8 cellular contexts compared by ENCODE assay signal in the genomic region with DNA sequence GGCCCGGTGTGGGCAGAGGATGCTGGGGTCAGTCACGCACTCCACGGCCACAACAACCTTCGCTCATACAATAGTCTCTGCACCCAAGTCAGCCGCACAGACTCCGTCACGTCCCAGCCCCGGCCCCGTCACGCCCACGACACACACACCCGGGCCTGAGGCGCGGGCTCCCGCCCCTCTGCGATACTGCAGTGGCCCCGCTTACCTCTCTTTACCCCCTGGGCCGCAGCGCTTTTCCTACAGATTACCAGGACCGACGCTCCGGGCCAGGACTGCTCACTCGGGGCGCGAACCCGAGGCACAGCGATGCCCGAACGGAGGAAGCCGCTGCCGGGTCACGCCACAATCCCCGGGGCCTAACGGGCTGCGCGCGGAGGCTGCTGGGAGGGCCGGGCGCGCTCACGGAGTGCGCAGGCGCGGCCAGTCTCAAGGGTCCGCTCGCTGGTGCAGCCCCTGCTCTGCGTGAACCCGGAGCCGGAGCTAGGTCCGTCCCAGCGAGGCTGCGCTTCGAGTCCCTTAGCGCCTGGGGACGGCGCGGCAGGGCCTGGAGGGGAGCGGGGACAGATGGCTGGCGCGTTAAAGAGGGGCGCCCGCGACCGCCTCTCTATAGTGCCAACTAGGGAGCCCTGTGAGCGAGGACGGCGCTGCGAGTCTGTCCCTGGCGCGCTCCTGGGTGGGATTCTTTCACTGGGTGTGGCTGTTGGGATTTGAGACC. TPM values are rescaled to one million over a fixed set of nuclear protein-coding genes. Genes with fewer than 3 reads are reported as not detected.
DNase-seq lines count a peak whose midpoint lies in the region; ATAC-seq, FAIRE-seq and TF ChIP-seq lines count a peak whose summit lies in the region.

A gene (minus strand): TSS at position 358 of the 715 bp plus-strand sequence. CDS start 8,855 bp downstream, outside the sequence.

- no peaks in the 10 kb centered on the region for H3K36me3 ChIP-seq in ES-I3 (ENCODE audit: insufficient read depth, low read length)
- no peaks in the 10 kb centered on the region for H3K36me3 ChIP-seq in bronchial epithelial cell (ENCODE audit: control insufficient read depth, insufficient read depth, low read length)
- peaks cover 0 to 14% (median 0%) of the 10 kb centered on the region in 6 donors for H3K36me3 ChIP-seq in spleen

- TF ChIP-seq POLR2A in spleen (IDR thresholded peaks at IDR 0.05) = peak in 1 of 3 donors; percentile 36

- ATAC-seq in HG02571 (IDR thresholded peaks at IDR 0.05; ENCODE audit: unreplicated experiment) = peak; percentile 89
- ATAC-seq in HG03460 (IDR thresholded peaks at IDR 0.05; ENCODE audit: unreplicated experiment) = no peak

- H3K27ac ChIP-seq in spleen = peak within 1 kb of the TSS; percentile 87 to 96 (median 92)

- H3K9me3 ChIP-seq in ES-I3 (ENCODE audit: control insufficient read depth, insufficient read depth, low read length) = no peaks in the 10 kb centered on the region
- peaks cover 0 to 54% (median 21%) of the 10 kb centered on the region in 8 donors for H3K9me3 ChIP-seq in spleen

- H3K27me3 ChIP-seq in bronchial epithelial cell (ENCODE audit: control insufficient read depth, insufficient read depth, low read length) (no peaks in the 10 kb centered on the region), spleen (replicated peaks in 1 of 7) (peaks cover 0 to 26% (median 10%) of the 10 kb centered on the region in 7 donors)

- H3K4me3 ChIP-seq in WI38 (ENCODE audit: low read depth, low read length) = peak within 1 kb of the TSS; percentile 72
- peak within 1 kb of the TSS; percentile 64 for H3K4me3 ChIP-seq in bronchial epithelial cell (ENCODE audit: low read depth, low read length)
- H3K4me3 ChIP-seq in spleen = peak within 1 kb of the TSS; percentile 53 to 94 (median 67)

- no peak for FAIRE-seq in bronchial epithelial cell (lab: Jason Lieb, UNC)

- peak; percentile 76 for DNase-seq in NCI-H2029 (lab: John Stamatoyannopoulos, UW)
- DNase-seq in bronchial epithelial cell (ENCODE audit: low read depth) = peak; percentile 37
- peak; percentile 82 for DNase-seq in iris pigment epithelial cell (ENCODE audit: low read depth)
- peak; percentile 94 for DNase-seq in spleen

- TF ChIP-seq CTCF in WI38 (IDR thresholded peaks at IDR 0.05; ENCODE audit: low read depth, low read length) (no peak), bronchial epithelial cell (IDR thresholded peaks at IDR 0.05; ENCODE audit: insufficient read depth, low read length, severe bottlenecking) (no peak), spleen (IDR thresholded peaks at IDR 0.05 in 8 of 11, conservative IDR thresholded peaks at IDR 0.05 in 3 of 11) (no peak)

- H3K4me1 ChIP-seq in ES-I3 (ENCODE audit: insufficient read depth, low read length) (no peaks in the 10 kb centered on the region), spleen (peaks cover 8 to 39% (median 24%) of the 10 kb centered on the region in 6 donors)

- intact Hi-C loops in spleen (cut with DNase I; ENCODE audit: low total_unique reads) = loop anchor here (5.0 kb wide), 1 partner anchor 69 kb away; a partner anchor contains a TSS

- WGBS in spleen, 5 donors = 0 to 4% (median 1%) methylated on average over 24 to 70 of the region's 70 CpGs

- H3K9ac ChIP-seq in ES-I3 (ENCODE audit: low read depth, low read length) = peak within 1 kb of the TSS; percentile 79

RNA-seq across cellular contexts. Expression of the gene that starts here (rescaled TPM):
- total RNA-seq in bronchial epithelial cell = 3.5 and 4.2 TPM in 2 replicates
- total RNA-seq in spleen = 10 to 100 TPM in 2 of 7 donors, 1 to 10 TPM in 5; 6.2 to 12.7 (median 8.1) TPM
- polyA plus RNA-seq in spleen = 1 to 10 TPM; 3.2 to 4.6 (median 3.5) TPM

Comparison
In these comparisons a context has a peak if more than half of its experiments do, and no peak if none do; other contexts are left out.
1. DNase-seq: peak in every context shown above with its lines; median percentile 94 in spleen; 82 in iris pigment epithelial cell; 76 in NCI-H2029; 37 in bronchial epithelial cell.